Comparison of ENCODE assay signal across 15 cellular contexts in the genomic region with DNA sequence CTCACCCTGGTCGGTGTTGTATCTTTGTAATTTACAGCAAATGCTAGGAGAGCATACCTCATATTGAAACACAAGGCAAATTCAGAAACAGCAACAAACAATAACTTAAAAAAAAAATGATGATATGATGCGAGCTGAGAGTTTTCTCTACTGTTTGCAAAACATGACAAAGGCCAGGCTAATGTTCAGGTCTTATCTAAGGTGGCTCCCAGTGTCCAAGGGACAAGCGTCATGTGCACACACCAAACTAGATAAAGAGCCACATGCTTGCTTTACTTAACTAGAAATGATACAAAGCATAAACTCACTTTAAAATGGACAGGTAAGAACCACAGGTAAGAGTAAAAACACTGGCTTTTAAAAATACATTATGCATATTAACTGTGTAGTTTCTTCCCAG.
DNase-seq lines count a peak whose midpoint lies in the region; ATAC-seq and TF ChIP-seq lines count a peak whose summit lies in the region.
"Had no signal": no experiment of that assay in that cellular context is flagged by ENCODE, and none has a peak within 500 bp of the region (broad histone marks: within the 10 kb centered on the region; RNA-seq: fewer than 3 reads in every experiment).

No MANE protein-coding gene starts in this region.

- H3K27ac Mint-ChIP-seq in activated naive CD4-positive, alpha-beta T cell treated with anti-CD3 and anti-CD28 coated beads, Interleukin-2, amount 50 U/mL, for 24 hours: peak overlapping the region; percentile 95
- peak overlapping the region; percentile 70 for H3K27ac Mint-ChIP-seq in activated naive CD8-positive, alpha-beta T cell treated with anti-CD3 and anti-CD28 coated beads for 36 hours
- H3K27ac Mint-ChIP-seq in activated CD8-positive, alpha-beta memory T cell treated with anti-CD3 and anti-CD28 coated beads, Interleukin-2, amount 10 ng/mL, durations not matched to agents 7 days and 5 days: no peak overlapping the region

- no peak for TF ChIP-seq CTCF in coronary artery (IDR thresholded peaks at IDR 0.05)

- peaks cover 98% of the 10 kb centered on the region for H3K4me1 Mint-ChIP-seq in activated naive CD4-positive, alpha-beta T cell treated with anti-CD3 and anti-CD28 coated beads, Interleukin-2, amount 50 U/mL, for 24 hours
- H3K4me1 Mint-ChIP-seq in activated naive CD8-positive, alpha-beta T cell treated with anti-CD3 and anti-CD28 coated beads for 36 hours: peaks cover 93% of the 10 kb centered on the region
- H3K4me1 Mint-ChIP-seq in activated CD8-positive, alpha-beta memory T cell treated with anti-CD3 and anti-CD28 coated beads, Interleukin-2, amount 10 ng/mL, durations not matched to agents 7 days and 5 days: peaks cover 3% of the 10 kb centered on the region

- H3K4me3 ChIP-seq in mesodermal cell (ENCODE audit: extremely low read depth, insufficient read depth, low read length, poor library complexity, severe bottlenecking) (no peak overlapping the region), stomach smooth muscle (ENCODE audit: low read length in 2 of 2) (no peak overlapping the region), coronary artery (no peak overlapping the region)
- H3K4me3 ChIP-seq: heart right ventricle had no signal

- H3K36me3 ChIP-seq in mesodermal cell (ENCODE audit: control insufficient read depth, insufficient read depth, low read length) (no peaks in the 10 kb centered on the region), stomach smooth muscle (ENCODE audit: control insufficient read depth in 2 of 2, insufficient read depth in 2 of 2, low read length in 2 of 2) (no peaks in the 10 kb centered on the region)
- H3K36me3 ChIP-seq: heart right ventricle, neutrophil, WERI-Rb-1 had no signal

- H3K27me3 Mint-ChIP-seq in activated naive CD4-positive, alpha-beta T cell treated with anti-CD3 and anti-CD28 coated beads, Interleukin-2, amount 50 U/mL, for 24 hours: no peaks in the 10 kb centered on the region
- no peaks in the 10 kb centered on the region for H3K27me3 Mint-ChIP-seq in activated naive CD8-positive, alpha-beta T cell treated with anti-CD3 and anti-CD28 coated beads for 36 hours
- H3K27me3 Mint-ChIP-seq in activated CD8-positive, alpha-beta memory T cell treated with anti-CD3 and anti-CD28 coated beads, Interleukin-2, amount 10 ng/mL, durations not matched to agents 7 days and 5 days: no peaks in the 10 kb centered on the region

- WGBS in mesodermal cell (ENCODE audit: insufficient coverage in 2 of 2), 2 experiments: no CpG with 5 or more reads among the region's 3 CpGs

- H3K36me3 Mint-ChIP-seq in activated naive CD4-positive, alpha-beta T cell treated with anti-CD3 and anti-CD28 coated beads, Interleukin-2, amount 50 U/mL, for 24 hours: peaks cover 30% of the 10 kb centered on the region
- H3K36me3 Mint-ChIP-seq in activated naive CD8-positive, alpha-beta T cell treated with anti-CD3 and anti-CD28 coated beads for 36 hours: peaks cover 54% of the 10 kb centered on the region
- H3K36me3 Mint-ChIP-seq in activated CD8-positive, alpha-beta memory T cell treated with anti-CD3 and anti-CD28 coated beads, Interleukin-2, amount 10 ng/mL, durations not matched to agents 7 days and 5 days: peaks cover 3% of the 10 kb centered on the region

- peaks cover 14% of the 10 kb centered on the region for H3K9me3 Mint-ChIP-seq in activated naive CD4-positive, alpha-beta T cell treated with anti-CD3 and anti-CD28 coated beads, Interleukin-2, amount 50 U/mL, for 24 hours
- peaks cover 2% of the 10 kb centered on the region for H3K9me3 Mint-ChIP-seq in activated naive CD8-positive, alpha-beta T cell treated with anti-CD3 and anti-CD28 coated beads for 36 hours
- H3K9me3 Mint-ChIP-seq in activated CD8-positive, alpha-beta memory T cell treated with anti-CD3 and anti-CD28 coated beads, Interleukin-2, amount 10 ng/mL, durations not matched to agents 7 days and 5 days (ENCODE audit: low read depth): no peaks in the 10 kb centered on the region

- H3K27ac ChIP-seq in mesodermal cell (ENCODE audit: low read depth, low read length, severe bottlenecking): peak overlapping the region; percentile 64
- H3K27ac ChIP-seq in stomach smooth muscle (ENCODE audit: low read length): peak overlapping the region; percentile 0
- no peak overlapping the region for H3K27ac ChIP-seq in coronary artery
- H3K27ac ChIP-seq: heart right ventricle, WERI-Rb-1 had no signal

- CTCF ChIA-PET in activated CD8-positive, alpha-beta memory T cell treated with anti-CD3 and anti-CD28 coated beads, Interleukin-2, amount 10 ng/mL, durations not matched to agents 7 days and 5 days (lab: Charles Lee): no interaction called here

- H3K27me3 ChIP-seq in stomach smooth muscle (ENCODE audit: control insufficient read depth in 1 of 2, insufficient read depth in 2 of 2, low read length in 2 of 2): no peaks in the 10 kb centered on the region
- H3K27me3 ChIP-seq: heart right ventricle, neutrophil had no signal

- no peak for DNase-seq in activated naive CD4-positive, alpha-beta T cell treated with anti-CD3 and anti-CD28 coated beads, Interleukin-2, amount 50 U/mL, for 16 hours
- no peak for DNase-seq in activated naive CD8-positive, alpha-beta T cell treated with anti-CD3 and anti-CD28 coated beads for 36 hours
- DNase-seq in coronary artery (ENCODE audit: low spot score): no peak
- DNase-seq in activated CD8-positive, alpha-beta memory T cell treated with anti-CD3 and anti-CD28 coated beads, Interleukin-2, amount 10 ng/mL, durations not matched to agents 7 days and 5 days: no peak
- no peak for DNase-seq in stimulated activated CD8-positive, alpha-beta memory T cell treated with anti-CD3 and anti-CD28 coated beads, Interleukin-4, amount 100 ng/mL, for 48 hours
- DNase-seq: amygdala, GOT3, heart right ventricle, NCI-H1105 treated with DMSO at 0.1 percent for 48 hours, NCI-H226, WERI-Rb-1 had no signal

- no peaks in the 10 kb centered on the region for H3K9me3 ChIP-seq in mesodermal cell (ENCODE audit: control insufficient read depth, low read length)
- no peaks in the 10 kb centered on the region for H3K9me3 ChIP-seq in stomach smooth muscle (ENCODE audit: control insufficient read depth in 2 of 2, low read length in 2 of 2)
- H3K9me3 ChIP-seq: heart right ventricle, neutrophil had no signal

- no peak for ATAC-seq in activated CD8-positive, alpha-beta memory T cell treated with anti-CD3 and anti-CD28 coated beads, Interleukin-2, amount 10 ng/mL, durations not matched to agents 7 days and 5 days

- no peak overlapping the region for H3K4me3 Mint-ChIP-seq in activated naive CD4-positive, alpha-beta T cell treated with anti-CD3 and anti-CD28 coated beads, Interleukin-2, amount 50 U/mL, for 24 hours
- no peak overlapping the region for H3K4me3 Mint-ChIP-seq in activated naive CD8-positive, alpha-beta T cell treated with anti-CD3 and anti-CD28 coated beads for 36 hours
- no peak overlapping the region for H3K4me3 Mint-ChIP-seq in activated CD8-positive, alpha-beta memory T cell treated with anti-CD3 and anti-CD28 coated beads, Interleukin-2, amount 10 ng/mL, durations not matched to agents 7 days and 5 days

- H3K9ac ChIP-seq in stomach smooth muscle (ENCODE audit: low read length in 2 of 2): no peak overlapping the region

- H3K4me1 ChIP-seq in mesodermal cell (ENCODE audit: control insufficient read depth, insufficient read depth, low read length, poor library complexity, severe bottlenecking) (peaks cover 31% of the 10 kb centered on the region), stomach smooth muscle (ENCODE audit: control insufficient read depth, insufficient read depth, low read length) (peaks cover 41% of the 10 kb centered on the region)

Comparison
In these comparisons a context has a peak if more than half of its experiments do, and no peak if none do; other contexts are left out.
1. H3K27ac ChIP-seq: peak in mesodermal cell (single experiment) and stomach smooth muscle (single experiment); none in coronary artery (0 of 2).